ENCODE assay signal across 2 cellular contexts in the genomic region with DNA sequence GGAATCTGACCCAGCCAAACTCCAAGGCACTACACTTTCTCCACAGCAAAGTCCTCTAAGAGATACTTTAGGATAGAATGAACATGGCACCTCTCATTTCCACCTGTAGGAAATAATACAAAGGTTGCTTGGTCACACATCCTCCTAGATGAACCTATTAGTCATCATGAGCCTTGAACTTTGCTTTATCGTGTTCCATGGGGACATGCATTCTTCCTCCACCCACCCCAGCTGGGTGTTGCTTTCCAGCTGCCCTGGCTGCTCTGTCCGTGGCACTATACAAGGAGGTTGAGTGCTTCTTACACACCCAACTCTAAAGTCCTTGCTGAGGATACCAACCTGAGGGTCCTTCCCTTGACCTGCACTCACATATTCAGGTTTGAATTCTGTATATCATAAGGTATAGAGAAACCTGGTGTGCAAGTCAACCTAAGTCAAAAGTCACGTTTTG.
TF ChIP-seq lines count a peak whose summit lies in the region.

No MANE protein-coding gene starts in this region.

TF ChIP-seq in HCT116, 20 proteins besides CTCF, POLR2A, EP300 and RAD21:
- peak; percentile 29; the same call in 1 of the 2 replicates for TF ChIP-seq SP1 (IDR thresholded peaks at IDR 0.05; ENCODE audit: low read depth)
- TF ChIP-seq CEBPB (IDR thresholded peaks at IDR 0.05; ENCODE audit: low read depth), result no peak

TF ChIP-seq in HepG2, 621 proteins besides CTCF, POLR2A, EP300 and RAD21 (continues in another document):
- peak; percentile 70; the same call in 1 of the 2 replicates for TF ChIP-seq ETV5 (CRISPR knock-in tag; IDR thresholded peaks at IDR 0.05; ENCODE audit: borderline replicate concordance)
- TF ChIP-seq ESRRA (CRISPR knock-in tag; IDR thresholded peaks at IDR 0.05; ENCODE audit: low read depth), result peak; percentile 57; the same call in 1 of the 2 replicates
- TF ChIP-seq KDM2A (CRISPR knock-in tag; IDR thresholded peaks at IDR 0.05; ENCODE audit: borderline replicate concordance, low read depth), result peak; percentile 39; the same call in 1 of the 2 replicates
- TF ChIP-seq PHF5A (CRISPR knock-in tag; IDR thresholded peaks at IDR 0.05; ENCODE audit: low read depth, unreplicated experiment), result peak; percentile 62
- peak; percentile 75 for TF ChIP-seq HNF4A (CRISPR knock-in tag; IDR thresholded peaks at IDR 0.05)
- no peak for TF ChIP-seq STAT5B (CRISPR knock-in tag; IDR thresholded peaks at IDR 0.05)
- peak; percentile 23 for TF ChIP-seq FOXA3 (CRISPR knock-in tag; IDR thresholded peaks at IDR 0.05)
- TF ChIP-seq UBTF (CRISPR knock-in tag; IDR thresholded peaks at IDR 0.05), result peak; percentile 30; the same call in 1 of the 2 replicates
- TF ChIP-seq ZNF644 (CRISPR knock-in tag; IDR thresholded peaks at IDR 0.05; ENCODE audit: low read depth), result peak; percentile 98
- TF ChIP-seq THRA (CRISPR knock-in tag; IDR thresholded peaks at IDR 0.05; ENCODE audit: borderline replicate concordance), result peak; percentile 9; the same call in 1 of the 2 replicates
- no peak for TF ChIP-seq POGK (CRISPR knock-in tag; conservative IDR thresholded peaks at IDR 0.05)
- TF ChIP-seq NCOA2 (CRISPR knock-in tag; IDR thresholded peaks at IDR 0.05), result 0 out of 2 replicates have a peak, but pooled peaks have one; percentile 45
- TF ChIP-seq DPF2 (CRISPR knock-in tag; IDR thresholded peaks at IDR 0.05; ENCODE audit: borderline replicate concordance, low read depth), result peak; percentile 39; the same call in 1 of the 2 replicates
- TF ChIP-seq BCL6 (CRISPR knock-in tag; IDR thresholded peaks at IDR 0.05), result 0 out of 2 replicates have a peak, but pooled peaks have one; percentile 38
- peak; percentile 84 for TF ChIP-seq RBM22 (optimal IDR thresholded peaks at IDR 0.05; ENCODE audit: low read length)
- TF ChIP-seq HNF4G (IDR thresholded peaks at IDR 0.05; ENCODE audit: borderline replicate concordance, low read depth, low read length), result peak; percentile 78
- peak; percentile 80; the same call in 1 of the 2 replicates for TF ChIP-seq HNF4G (CRISPR knock-in tag; IDR thresholded peaks at IDR 0.05; ENCODE audit: borderline replicate concordance, low read depth)
- no peak for TF ChIP-seq MED8 (CRISPR knock-in tag; IDR thresholded peaks at IDR 0.05; ENCODE audit: insufficient replicate concordance)
- TF ChIP-seq, protein P1, sequence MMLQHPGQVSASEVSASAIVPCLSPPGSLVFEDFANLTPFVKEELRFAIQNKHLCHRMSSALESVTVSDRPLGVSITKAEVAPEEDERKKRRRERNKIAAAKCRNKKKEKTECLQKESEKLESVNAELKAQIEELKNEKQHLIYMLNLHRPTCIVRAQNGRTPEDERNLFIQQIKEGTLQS (CRISPR knock-in tag; IDR thresholded peaks at IDR 0.05), result peak; percentile 81
- TF ChIP-seq CHD4 (IDR thresholded peaks at IDR 0.05; ENCODE audit: borderline replicate concordance, low read length), result peak; percentile 31; the same call in 1 of the 2 replicates
- TF ChIP-seq, protein P2, sequence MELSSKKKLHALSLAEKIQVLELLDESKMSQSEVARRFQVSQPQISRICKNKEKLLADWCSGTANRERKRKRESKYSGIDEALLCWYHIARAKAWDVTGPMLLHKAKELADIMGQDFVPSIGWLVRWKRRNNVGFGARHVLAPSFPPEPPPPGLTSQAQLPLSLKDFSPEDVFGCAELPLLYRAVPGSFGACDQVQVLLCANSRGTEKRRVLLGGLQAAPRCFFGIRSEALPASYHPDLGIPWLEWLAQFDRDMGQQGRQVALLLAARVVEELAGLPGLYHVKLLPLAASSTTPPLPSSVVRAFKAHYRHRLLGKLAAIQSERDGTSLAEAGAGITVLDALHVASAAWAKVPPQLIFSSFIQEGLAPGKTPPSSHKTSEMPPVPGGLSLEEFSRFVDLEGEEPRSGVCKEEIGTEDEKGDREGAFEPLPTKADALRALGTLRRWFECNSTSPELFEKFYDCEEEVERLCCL (CRISPR knock-in tag; IDR thresholded peaks at IDR 0.05; ENCODE audit: borderline replicate concordance), result 0 out of 2 replicates have a peak, but pooled peaks have one; percentile 25
- TF ChIP-seq JUND (CRISPR knock-in tag; IDR thresholded peaks at IDR 0.05), result 0 out of 2 replicates have a peak, but pooled peaks have one; percentile 51
- TF ChIP-seq CENPX (CRISPR knock-in tag; IDR thresholded peaks at IDR 0.05), result no peak
- no peak for TF ChIP-seq ZNF431 (CRISPR knock-in tag; IDR thresholded peaks at IDR 0.05; ENCODE audit: borderline replicate concordance, low read depth)
- TF ChIP-seq GATA4 (IDR thresholded peaks at IDR 0.05; ENCODE audit: borderline replicate concordance, low read depth), result no peak
- TF ChIP-seq MIXL1 (CRISPR knock-in tag; IDR thresholded peaks at IDR 0.05), result 0 out of 2 replicates have a peak, but pooled peaks have one; percentile 22
- TF ChIP-seq, protein P3, sequence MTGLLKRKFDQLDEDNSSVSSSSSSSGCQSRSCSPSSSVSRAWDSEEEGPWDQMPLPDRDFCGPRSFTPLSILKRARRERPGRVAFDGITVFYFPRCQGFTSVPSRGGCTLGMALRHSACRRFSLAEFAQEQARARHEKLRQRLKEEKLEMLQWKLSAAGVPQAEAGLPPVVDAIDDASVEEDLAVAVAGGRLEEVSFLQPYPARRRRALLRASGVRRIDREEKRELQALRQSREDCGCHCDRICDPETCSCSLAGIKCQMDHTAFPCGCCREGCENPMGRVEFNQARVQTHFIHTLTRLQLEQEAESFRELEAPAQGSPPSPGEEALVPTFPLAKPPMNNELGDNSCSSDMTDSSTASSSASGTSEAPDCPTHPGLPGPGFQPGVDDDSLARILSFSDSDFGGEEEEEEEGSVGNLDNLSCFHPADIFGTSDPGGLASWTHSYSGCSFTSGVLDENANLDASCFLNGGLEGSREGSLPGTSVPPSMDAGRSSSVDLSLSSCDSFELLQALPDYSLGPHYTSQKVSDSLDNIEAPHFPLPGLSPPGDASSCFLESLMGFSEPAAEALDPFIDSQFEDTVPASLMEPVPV (CRISPR knock-in tag; IDR thresholded peaks at IDR 0.05), result no peak
- TF ChIP-seq, protein P4, sequence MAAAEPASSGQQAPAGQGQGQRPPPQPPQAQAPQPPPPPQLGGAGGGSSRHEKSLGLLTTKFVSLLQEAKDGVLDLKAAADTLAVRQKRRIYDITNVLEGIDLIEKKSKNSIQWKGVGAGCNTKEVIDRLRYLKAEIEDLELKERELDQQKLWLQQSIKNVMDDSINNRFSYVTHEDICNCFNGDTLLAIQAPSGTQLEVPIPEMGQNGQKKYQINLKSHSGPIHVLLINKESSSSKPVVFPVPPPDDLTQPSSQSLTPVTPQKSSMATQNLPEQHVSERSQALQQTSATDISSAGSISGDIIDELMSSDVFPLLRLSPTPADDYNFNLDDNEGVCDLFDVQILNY (CRISPR knock-in tag; conservative IDR thresholded peaks at IDR 0.05), result no peak
- TF ChIP-seq ZNF615 (CRISPR knock-in tag; IDR thresholded peaks at IDR 0.05; ENCODE audit: borderline replicate concordance), result no peak
- TF ChIP-seq HDAC1 (CRISPR knock-in tag; IDR thresholded peaks at IDR 0.05), result 0 out of 2 replicates have a peak, but pooled peaks have one; percentile 35
- TF ChIP-seq HDAC2 (CRISPR knock-in tag; IDR thresholded peaks at IDR 0.05), result peak; percentile 79
- TF ChIP-seq, protein P5, sequence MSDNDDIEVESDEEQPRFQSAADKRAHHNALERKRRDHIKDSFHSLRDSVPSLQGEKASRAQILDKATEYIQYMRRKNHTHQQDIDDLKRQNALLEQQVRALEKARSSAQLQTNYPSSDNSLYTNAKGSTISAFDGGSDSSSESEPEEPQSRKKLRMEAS (IDR thresholded peaks at IDR 0.05), result 0 out of 2 replicates have a peak, but pooled peaks have one; percentile 33
- TF ChIP-seq SP5 (CRISPR knock-in tag; IDR thresholded peaks at IDR 0.05; ENCODE audit: borderline replicate concordance, low read depth), result peak; percentile 58
- TF ChIP-seq MAZ (IDR thresholded peaks at IDR 0.05; ENCODE audit: borderline replicate concordance, low read depth, low read length), result no peak
- TF ChIP-seq MAZ (CRISPR knock-in tag; IDR thresholded peaks at IDR 0.05; ENCODE audit: low read depth), result no peak
- TF ChIP-seq ZBTB20 (CRISPR knock-in tag; IDR thresholded peaks at IDR 0.05; ENCODE audit: borderline replicate concordance, low read depth), result peak; percentile 70; the same call in 1 of the 2 replicates
- peak; percentile 71; the same call in 1 of the 2 replicates for TF ChIP-seq FOSL1 (CRISPR knock-in tag; IDR thresholded peaks at IDR 0.05; ENCODE audit: borderline replicate concordance)
- no peak for TF ChIP-seq RBFOX2 (IDR thresholded peaks at IDR 0.05; ENCODE audit: low read depth, low read length)
- peak; percentile 62; the same call in 1 of the 2 replicates for TF ChIP-seq RXRA (CRISPR knock-in tag; IDR thresholded peaks at IDR 0.05)
- TF ChIP-seq KLF6 (CRISPR knock-in tag; IDR thresholded peaks at IDR 0.05), result no peak
- peak; percentile 66; the same call in 1 of the 2 replicates for TF ChIP-seq JUN (CRISPR knock-in tag; IDR thresholded peaks at IDR 0.05)
- TF ChIP-seq, protein P6, sequence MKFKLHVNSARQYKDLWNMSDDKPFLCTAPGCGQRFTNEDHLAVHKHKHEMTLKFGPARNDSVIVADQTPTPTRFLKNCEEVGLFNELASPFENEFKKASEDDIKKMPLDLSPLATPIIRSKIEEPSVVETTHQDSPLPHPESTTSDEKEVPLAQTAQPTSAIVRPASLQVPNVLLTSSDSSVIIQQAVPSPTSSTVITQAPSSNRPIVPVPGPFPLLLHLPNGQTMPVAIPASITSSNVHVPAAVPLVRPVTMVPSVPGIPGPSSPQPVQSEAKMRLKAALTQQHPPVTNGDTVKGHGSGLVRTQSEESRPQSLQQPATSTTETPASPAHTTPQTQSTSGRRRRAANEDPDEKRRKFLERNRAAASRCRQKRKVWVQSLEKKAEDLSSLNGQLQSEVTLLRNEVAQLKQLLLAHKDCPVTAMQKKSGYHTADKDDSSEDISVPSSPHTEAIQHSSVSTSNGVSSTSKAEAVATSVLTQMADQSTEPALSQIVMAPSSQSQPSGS (CRISPR knock-in tag; IDR thresholded peaks at IDR 0.05), result no peak
- peak; percentile 83; the same call in 1 of the 2 replicates for TF ChIP-seq ZMYM2 (CRISPR knock-in tag; IDR thresholded peaks at IDR 0.05)
- TF ChIP-seq RFXANK (CRISPR knock-in tag; IDR thresholded peaks at IDR 0.05), result no peak
- 0 out of 2 replicates have a peak, but pooled peaks have one; percentile 20 for TF ChIP-seq GATAD1 (CRISPR knock-in tag; IDR thresholded peaks at IDR 0.05)
- TF ChIP-seq ZNF331 (CRISPR knock-in tag; IDR thresholded peaks at IDR 0.05), result 0 out of 2 replicates have a peak, but pooled peaks have one; percentile 24
